ENCODE assay signal across 12 cellular contexts in genomic region chr19:861099-861755, GRCh38. TPM values are rescaled to one million over a fixed set of nuclear protein-coding genes. Genes with fewer than 3 reads are reported as not detected.
DNase-seq lines count a peak whose midpoint lies in the region; ATAC-seq and TF ChIP-seq lines count a peak whose summit lies in the region.
"Had no signal": no experiment of that assay in that cellular context is flagged by ENCODE, and none has a peak within 500 bp of the region (broad histone marks: within the 10 kb centered on the region; RNA-seq: fewer than 3 reads in every experiment).

No MANE protein-coding gene starts in this region.

- no peaks in the 10 kb centered on the region for H3K36me3 ChIP-seq in GM23338 (ENCODE audit: insufficient read depth)
- no peaks in the 10 kb centered on the region for H3K36me3 ChIP-seq in esophagus squamous epithelium
- H3K36me3 ChIP-seq: prostate gland had no signal

- TF ChIP-seq POLR2A in NB4 (IDR thresholded peaks at IDR 0.05; ENCODE audit: extremely low read depth, insufficient read length) (no peak), esophagus squamous epithelium (IDR thresholded peaks at IDR 0.05) (no peak)

- H3K4me1 ChIP-seq in GM23338 (ENCODE audit: insufficient read depth) (no peaks in the 10 kb centered on the region), esophagus squamous epithelium (peaks cover 9 to 58% (median 33%) of the 10 kb centered on the region in 3 donors)
- H3K4me1 ChIP-seq: prostate gland had no signal

- TF ChIP-seq CTCF in GM23338 (conservative IDR thresholded peaks at IDR 0.05; ENCODE audit: low read depth in 2 of 2) (no peak), NB4 (IDR thresholded peaks at IDR 0.05; ENCODE audit: low read depth, low read length) (no peak), esophagus squamous epithelium (IDR thresholded peaks at IDR 0.05) (no peak)

- no peak overlapping the region for H3K27ac Mint-ChIP-seq in GM23338
- no peak overlapping the region for H3K27ac Mint-ChIP-seq in stimulated activated effector memory CD8-positive, alpha-beta T cell treated with anti-CD3 and anti-CD28 coated beads, Interleukin-12 subunit alpha, Interleukin-12 subunit beta, amount 100 ng/mL, for 72 hours
- H3K27ac Mint-ChIP-seq: activated naive CD8-positive, alpha-beta T cell treated with anti-CD3 and anti-CD28 coated beads, Interleukin-2, amount 10 ng/mL, durations not matched to agents 7 days and 5 days had no signal

- H3K9me3 Mint-ChIP-seq in GM23338: no peaks in the 10 kb centered on the region; the same call in 2 of the 3 replicates
- H3K9me3 Mint-ChIP-seq in stimulated activated effector memory CD8-positive, alpha-beta T cell treated with anti-CD3 and anti-CD28 coated beads, Interleukin-12 subunit alpha, Interleukin-12 subunit beta, amount 100 ng/mL, for 72 hours: no peaks in the 10 kb centered on the region
- H3K9me3 Mint-ChIP-seq: activated naive CD8-positive, alpha-beta T cell treated with anti-CD3 and anti-CD28 coated beads, Interleukin-2, amount 10 ng/mL, durations not matched to agents 7 days and 5 days had no signal

- H3K4me3 Mint-ChIP-seq in GM23338: no peak overlapping the region; the same call in 2 of the 3 replicates
- peak overlapping the region; percentile 67 for H3K4me3 Mint-ChIP-seq in stimulated activated effector memory CD8-positive, alpha-beta T cell treated with anti-CD3 and anti-CD28 coated beads, Interleukin-12 subunit alpha, Interleukin-12 subunit beta, amount 100 ng/mL, for 72 hours

- no peaks in the 10 kb centered on the region for H3K9me2 ChIP-seq in GM23338 (ENCODE audit: insufficient read depth)

- no peak overlapping the region for H3K27ac ChIP-seq in GM23338 (ENCODE audit: low read depth)
- H3K27ac ChIP-seq in esophagus squamous epithelium: peak overlapping the region in 2 of 4 donors; percentile 3 to 80
- H3K27ac ChIP-seq: prostate gland had no signal

- ATAC-seq in GM23338 (no peak), HG02840 (IDR thresholded peaks at IDR 0.05; ENCODE audit: low FRiP score, unreplicated experiment) (no peak), HG03469 (IDR thresholded peaks at IDR 0.05; ENCODE audit: unreplicated experiment) (no peak)
- no peak for ATAC-seq in stimulated activated effector memory CD8-positive, alpha-beta T cell treated with anti-CD3 and anti-CD28 coated beads, Interleukin-12 subunit alpha, Interleukin-12 subunit beta, amount 100 ng/mL, for 72 hours

- H3K4me1 Mint-ChIP-seq in GM23338: no peaks in the 10 kb centered on the region
- peaks cover 18% of the 10 kb centered on the region for H3K4me1 Mint-ChIP-seq in stimulated activated effector memory CD8-positive, alpha-beta T cell treated with anti-CD3 and anti-CD28 coated beads, Interleukin-12 subunit alpha, Interleukin-12 subunit beta, amount 100 ng/mL, for 72 hours

- H3K4me3 ChIP-seq in GM23338 (peak overlapping the region; percentile 52; the same call in 1 of the 2 replicates), NB4 (ENCODE audit: low read depth, low read length) (peak overlapping the region; percentile 32), esophagus squamous epithelium (peak overlapping the region; percentile 32 to 75 (median 46))

- H3K36me3 Mint-ChIP-seq in GM23338 (ENCODE audit: low read depth): 0 out of 3 replicates have a peak, but pooled peaks cover 3% of the 10 kb centered on the region
- H3K36me3 Mint-ChIP-seq in stimulated activated effector memory CD8-positive, alpha-beta T cell treated with anti-CD3 and anti-CD28 coated beads, Interleukin-12 subunit alpha, Interleukin-12 subunit beta, amount 100 ng/mL, for 72 hours: peaks cover 14% of the 10 kb centered on the region
- H3K36me3 Mint-ChIP-seq: activated naive CD8-positive, alpha-beta T cell treated with anti-CD3 and anti-CD28 coated beads, Interleukin-2, amount 10 ng/mL, durations not matched to agents 7 days and 5 days; IgD-negative memory B cell had no signal

- intact Hi-C loops in esophagus squamous epithelium (cut with DNase I): loop anchor here (5.0 kb wide), 1 partner anchor 61 kb away; no protein-coding TSS in a partner anchor

- H2AFZ ChIP-seq in GM23338: no peak overlapping the region; the same call in 1 of the 2 replicates

- DNase-seq in GM23338 (ENCODE audit: low spot score) (no peak), NB4 (ENCODE audit: low read depth) (no peak), esophagus squamous epithelium (lab: John Stamatoyannopoulos, UW) (no peak), Ammon's horn (ENCODE audit: low spot score) (no peak)
- no peak for DNase-seq in stimulated activated effector memory CD8-positive, alpha-beta T cell treated with anti-CD3 and anti-CD28 coated beads, Interleukin-12 subunit alpha, Interleukin-12 subunit beta, amount 100 ng/mL, for 72 hours (ENCODE audit: low spot score in 2 of 2)
- DNase-seq: NCI-H1694 treated with DMSO at 0.1 percent for 48 hours had no signal

- peaks cover 28% of the 10 kb centered on the region for H3K27me3 ChIP-seq in GM23338 (ENCODE audit: insufficient read depth)
- peaks cover 0 to 55% (median 0%) of the 10 kb centered on the region in 4 donors for H3K27me3 ChIP-seq in esophagus squamous epithelium

- WGBS in esophagus squamous epithelium, 2 donors: 34 to 64% methylated on average over 5 to 7 of the region's 37 CpGs

- H3K79me2 ChIP-seq in GM23338 (replicated peaks; ENCODE audit: insufficient read depth): no peaks in the 10 kb centered on the region

- no peak overlapping the region for H3K4me2 ChIP-seq in GM23338

- peaks cover 27% of the 10 kb centered on the region for H3K27me3 Mint-ChIP-seq in GM23338 (ENCODE audit: insufficient read depth, low read depth, poor library complexity)

- H4K20me1 ChIP-seq in GM23338 (replicated peaks; ENCODE audit: insufficient read depth): peaks cover 9% of the 10 kb centered on the region; the same call in 1 of the 2 replicates

- H3F3A ChIP-seq in GM23338 (replicated peaks; ENCODE audit: low read depth): peaks cover 20% of the 10 kb centered on the region

- H3K9me3 ChIP-seq in esophagus squamous epithelium: no peaks in the 10 kb centered on the region
- H3K9me3 ChIP-seq: prostate gland had no signal

TF ChIP-seq in GM23338, 12 proteins besides CTCF, POLR2A, EP300 and RAD21 (continues in another document):
- no peak for TF ChIP-seq CREB1 (CRISPR knock-in tag; IDR thresholded peaks at IDR 0.05; ENCODE audit: low read depth)
- TF ChIP-seq ZNF331 (CRISPR knock-in tag; IDR thresholded peaks at IDR 0.05; ENCODE audit: low read depth): no peak
- TF ChIP-seq STAT1 (IDR thresholded peaks at IDR 0.05; ENCODE audit: unreplicated experiment): no peak
- no peak for TF ChIP-seq EZH2phosphoT487 (IDR thresholded peaks at IDR 0.05; ENCODE audit: unreplicated experiment)
- TF ChIP-seq ZNF114 (CRISPR knock-in tag; IDR thresholded peaks at IDR 0.05): no peak
- TF ChIP-seq NANOG (IDR thresholded peaks at IDR 0.05; ENCODE audit: borderline replicate concordance): no peak
- TF ChIP-seq POLR2AphosphoS5 (IDR thresholded peaks at IDR 0.05; ENCODE audit: low read depth): no peak
- TF ChIP-seq ETS1 (IDR thresholded peaks at IDR 0.05): no peak
- TF ChIP-seq EZH2 (IDR thresholded peaks at IDR 0.05; ENCODE audit: low read depth, unreplicated experiment): no peak

RNA-seq across cellular contexts. Expression of gene CFD, which starts 1.8 kb away (rescaled TPM):
- total RNA-seq in GM23338 (2014; rRNA removed; shearing (Covaris generic)): 0.90 and 3.5 TPM in 2 replicates
- polyA plus RNA-seq in GM23338 (2016; fragmentation: Nextera tagmentation; extraction: Ambion mirVana): 3.4 and 4.7 TPM in 2 replicates
- total RNA-seq in esophagus squamous epithelium: 100 to 1,000 TPM in 2 of 4 donors, 10 to 100 TPM in 2; 52.2 to 883 (median 129) TPM

RNA-seq across cellular contexts. Expression of gene ELANE, which starts 9.1 kb away (rescaled TPM):
- total RNA-seq in GM23338 (2014; rRNA removed; shearing (Covaris generic)): not detected in 2 replicates
- not detected in 2 replicates for polyA plus RNA-seq in GM23338 (2016; fragmentation: Nextera tagmentation; extraction: Ambion mirVana)
- total RNA-seq in esophagus squamous epithelium: under 1 TPM in 1 of 4 donors, not detected in 3; 0.95 TPM
- total RNA-seq: activated naive CD8-positive, alpha-beta T cell treated with anti-CD3 and anti-CD28 coated beads, Interleukin-2, amount 10 ng/mL, durations not matched to agents 7 days and 5 days had no signal
- polyA plus RNA-seq: IgD-negative memory B cell had no signal

RNA-seq across cellular contexts. Expression of gene PRTN3, which starts 20.4 kb away (rescaled TPM):
- 0.21 and 2.4 TPM in 2 replicates for total RNA-seq in GM23338 (2014; rRNA removed; shearing (Covaris generic))
- 0.68 and 0.87 TPM in 2 replicates for polyA plus RNA-seq in GM23338 (2016; fragmentation: Nextera tagmentation; extraction: Ambion mirVana)
- total RNA-seq in esophagus squamous epithelium: not detected
- total RNA-seq: activated naive CD8-positive, alpha-beta T cell treated with anti-CD3 and anti-CD28 coated beads, Interleukin-2, amount 10 ng/mL, durations not matched to agents 7 days and 5 days; fibroblast of lung had no signal
- polyA plus RNA-seq: fibroblast of lung, IgD-negative memory B cell had no signal

RNA-seq across cellular contexts. Expression of gene MED16, which starts 31.8 kb away (rescaled TPM):
- 62.3 and 73.6 TPM in 2 replicates for total RNA-seq in GM23338 (2014; rRNA removed; shearing (Covaris generic))
- 52.7 and 58.7 TPM in 2 replicates for polyA plus RNA-seq in GM23338 (2016; fragmentation: Nextera tagmentation; extraction: Ambion mirVana)
- total RNA-seq in esophagus squamous epithelium: 10 to 100 TPM; 23.7 to 64.9 (median 32.5) TPM

RNA-seq across cellular contexts. Expression of gene RNU6-9, which starts 32.1 kb away (rescaled TPM):
- not detected in 2 replicates for total RNA-seq in GM23338 (2014; rRNA removed; shearing (Covaris generic))
- not detected in 2 replicates for polyA plus RNA-seq in GM23338 (2016; fragmentation: Nextera tagmentation; extraction: Ambion mirVana)
- total RNA-seq in esophagus squamous epithelium: not detected
- total RNA-seq: activated naive CD8-positive, alpha-beta T cell treated with anti-CD3 and anti-CD28 coated beads, Interleukin-2, amount 10 ng/mL, durations not matched to agents 7 days and 5 days; fibroblast of lung; prostate gland had no signal
- polyA plus RNA-seq: fibroblast of lung, IgD-negative memory B cell had no signal

Comparison
In these comparisons a context has a peak if more than half of its experiments do, and no peak if none do; other contexts are left out.
1. RNA of gene CFD, which starts 1.8 kb away (total RNA-seq): 52.2 to 883 TPM in esophagus squamous epithelium; 0.90 to 3.5 TPM in GM23338; every median in the first group is over 10 times any median in the second.
2. Peak in every context shown above with its lines, with median percentiles within 50 percentile points of each other: H3K4me3 ChIP-seq.